Comparison of ENCODE assay signal across 30 cellular contexts in genomic region chr14:71628433-71628832, GRCh38.
"Had no signal": no experiment of that assay in that cellular context is flagged by ENCODE, and none has a peak within 500 bp of the region (broad histone marks: within the 10 kb centered on the region; RNA-seq: fewer than 3 reads in every experiment).

No MANE protein-coding gene starts in this region.

- H3K27me3 Mint-ChIP-seq: activated CD4-positive, alpha-beta T cell treated with anti-CD3 and anti-CD28 coated beads, Interleukin-2, amount 10 ng/mL, durations not matched to agents 24 days and 14 days; activated CD8-positive, alpha-beta memory T cell treated with anti-CD3 and anti-CD28 coated beads, Interleukin-2, amount 10 ng/mL, durations not matched to agents 7 days and 5 days; activated CD8-positive, alpha-beta T cell treated with anti-CD3 and anti-CD28 coated beads for 36 hours; activated naive CD4-positive, alpha-beta T cell treated with anti-CD3 and anti-CD28 coated beads, Interleukin-2, amount 50 U/mL, for 24 hours; stimulated activated naive CD8-positive, alpha-beta T cell treated with anti-CD3 and anti-CD28 coated beads, Interleukin-15, amount 100 ng/mL, for 72 hours had no signal

- H3K79me2 ChIP-seq: parathyroid adenoma had no signal

- H3K27ac Mint-ChIP-seq: activated CD4-positive, alpha-beta T cell treated with anti-CD3 and anti-CD28 coated beads, Interleukin-2, amount 10 ng/mL, durations not matched to agents 24 days and 14 days; activated CD8-positive, alpha-beta memory T cell treated with anti-CD3 and anti-CD28 coated beads, Interleukin-2, amount 10 ng/mL, durations not matched to agents 7 days and 5 days; activated CD8-positive, alpha-beta T cell treated with anti-CD3 and anti-CD28 coated beads for 36 hours; activated naive CD4-positive, alpha-beta T cell treated with anti-CD3 and anti-CD28 coated beads, Interleukin-2, amount 50 U/mL, for 24 hours; nephron progenitor cell; stimulated activated effector memory CD8-positive, alpha-beta T cell treated with anti-CD3 and anti-CD28 coated beads, Interleukin-12 subunit alpha, Interleukin-12 subunit beta, amount 100 ng/mL, for 72 hours; stimulated activated naive CD8-positive, alpha-beta T cell treated with anti-CD3 and anti-CD28 coated beads, Interleukin-15, amount 100 ng/mL, for 72 hours; T-helper 2 cell treated with Interferon-gamma antibody and Interleukin-4, amounts not matched to agents 5 μg/mL and 100 μg/mL, for 36 hours had no signal

- H3K4me3 Mint-ChIP-seq: activated CD4-positive, alpha-beta T cell treated with anti-CD3 and anti-CD28 coated beads, Interleukin-2, amount 10 ng/mL, durations not matched to agents 24 days and 14 days; activated CD8-positive, alpha-beta memory T cell treated with anti-CD3 and anti-CD28 coated beads, Interleukin-2, amount 10 ng/mL, durations not matched to agents 7 days and 5 days; activated CD8-positive, alpha-beta T cell treated with anti-CD3 and anti-CD28 coated beads for 36 hours; activated naive CD4-positive, alpha-beta T cell treated with anti-CD3 and anti-CD28 coated beads, Interleukin-2, amount 50 U/mL, for 24 hours; nephron progenitor cell; stimulated activated effector memory CD8-positive, alpha-beta T cell treated with anti-CD3 and anti-CD28 coated beads, Interleukin-12 subunit alpha, Interleukin-12 subunit beta, amount 100 ng/mL, for 72 hours; stimulated activated naive CD8-positive, alpha-beta T cell treated with anti-CD3 and anti-CD28 coated beads, Interleukin-15, amount 100 ng/mL, for 72 hours; T-helper 2 cell treated with Interferon-gamma antibody and Interleukin-4, amounts not matched to agents 5 μg/mL and 100 μg/mL, for 36 hours had no signal

- H3K36me3 ChIP-seq: adrenal gland, gastrocnemius medialis, left ventricle myocardium inferior had no signal

- H3K27ac ChIP-seq: adrenal gland, ascending aorta, esophagus muscularis mucosa, gastrocnemius medialis, left ventricle myocardium inferior, parathyroid adenoma, right lobe of liver, skin epidermis, tibial nerve, vagina, VCaP had no signal

- H3K4me3 ChIP-seq: adrenal gland, ascending aorta, esophagus muscularis mucosa, gastrocnemius medialis, left ventricle myocardium inferior, right lobe of liver, skin epidermis, tibial nerve, vagina had no signal

- H3K4me1 Mint-ChIP-seq: activated CD8-positive, alpha-beta memory T cell treated with anti-CD3 and anti-CD28 coated beads, Interleukin-2, amount 10 ng/mL, durations not matched to agents 7 days and 5 days; activated naive CD4-positive, alpha-beta T cell treated with anti-CD3 and anti-CD28 coated beads, Interleukin-2, amount 50 U/mL, for 24 hours; nephron progenitor cell; stimulated activated effector memory CD8-positive, alpha-beta T cell treated with anti-CD3 and anti-CD28 coated beads, Interleukin-12 subunit alpha, Interleukin-12 subunit beta, amount 100 ng/mL, for 72 hours had no signal

- H2AFZ ChIP-seq: parathyroid adenoma had no signal

- DNase-seq: activated CD4-positive, alpha-beta T cell treated with anti-CD3 and anti-CD28 coated beads, Interleukin-2, amount 10 ng/mL, durations not matched to agents 24 days and 14 days; activated CD8-positive, alpha-beta memory T cell treated with anti-CD3 and anti-CD28 coated beads, Interleukin-2, amount 10 ng/mL, durations not matched to agents 7 days and 5 days; activated CD8-positive, alpha-beta T cell treated with anti-CD3 and anti-CD28 coated beads for 36 hours; activated gamma-delta T cell treated with Interleukin-2 at 50 U/mL for 16 hours; activated T-cell treated with anti-CD3 and anti-CD28 coated beads for 4 hours; adrenal gland; brain microvascular endothelial cell; central memory CD4-positive, alpha-beta T cell; effector memory CD4-positive, alpha-beta T cell; gastrocnemius medialis; hippocampal formation; kidney glomerular epithelial cell; left ventricle myocardium inferior; midbrain; nephron progenitor cell; nucleus accumbens; right lobe of liver; stimulated activated CD4-positive, alpha-beta T cell treated with anti-CD3 and anti-CD28 coated beads, Interleukin-2, amount 100 ng/mL, for 24 hours; stimulated activated naive CD8-positive, alpha-beta T cell treated with anti-CD3 and anti-CD28 coated beads, Interleukin-15, amount 100 ng/mL, for 72 hours had no signal

- H3K27me3 ChIP-seq: adrenal gland, ascending aorta, brain microvascular endothelial cell, esophagus muscularis mucosa, gastrocnemius medialis, right lobe of liver, tibial nerve, vagina had no signal

- H3K4me1 ChIP-seq: ascending aorta, esophagus muscularis mucosa, gastrocnemius medialis, left ventricle myocardium inferior, parathyroid adenoma, right lobe of liver, vagina had no signal

- H3K9me3 ChIP-seq: adrenal gland, ascending aorta, esophagus muscularis mucosa, gastrocnemius medialis, right lobe of liver, tibial nerve, vagina had no signal

- ATAC-seq: activated CD4-positive, CD25-positive, alpha-beta regulatory T cell treated with anti-CD3 and anti-CD28 coated beads, Interleukin-2, amount 50 U/mL, for 24 hours; activated CD8-positive, alpha-beta memory T cell treated with anti-CD3 and anti-CD28 coated beads, Interleukin-2, amount 10 ng/mL, durations not matched to agents 7 days and 5 days; activated CD8-positive, alpha-beta T cell treated with anti-CD3 and anti-CD28 coated beads for 36 hours; gastrocnemius medialis; right lobe of liver; stimulated activated effector memory CD8-positive, alpha-beta T cell treated with anti-CD3 and anti-CD28 coated beads, Interleukin-12 subunit alpha, Interleukin-12 subunit beta, amount 100 ng/mL, for 72 hours; stimulated activated naive CD8-positive, alpha-beta T cell treated with anti-CD3 and anti-CD28 coated beads, Interleukin-15, amount 100 ng/mL, for 72 hours had no signal

- H3K9ac ChIP-seq: parathyroid adenoma had no signal

- H3K9me3 Mint-ChIP-seq: activated naive CD4-positive, alpha-beta T cell treated with anti-CD3 and anti-CD28 coated beads, Interleukin-2, amount 50 U/mL, for 24 hours; stimulated activated effector memory CD8-positive, alpha-beta T cell treated with anti-CD3 and anti-CD28 coated beads, Interleukin-12 subunit alpha, Interleukin-12 subunit beta, amount 100 ng/mL, for 72 hours had no signal
